In the genomic region with DNA sequence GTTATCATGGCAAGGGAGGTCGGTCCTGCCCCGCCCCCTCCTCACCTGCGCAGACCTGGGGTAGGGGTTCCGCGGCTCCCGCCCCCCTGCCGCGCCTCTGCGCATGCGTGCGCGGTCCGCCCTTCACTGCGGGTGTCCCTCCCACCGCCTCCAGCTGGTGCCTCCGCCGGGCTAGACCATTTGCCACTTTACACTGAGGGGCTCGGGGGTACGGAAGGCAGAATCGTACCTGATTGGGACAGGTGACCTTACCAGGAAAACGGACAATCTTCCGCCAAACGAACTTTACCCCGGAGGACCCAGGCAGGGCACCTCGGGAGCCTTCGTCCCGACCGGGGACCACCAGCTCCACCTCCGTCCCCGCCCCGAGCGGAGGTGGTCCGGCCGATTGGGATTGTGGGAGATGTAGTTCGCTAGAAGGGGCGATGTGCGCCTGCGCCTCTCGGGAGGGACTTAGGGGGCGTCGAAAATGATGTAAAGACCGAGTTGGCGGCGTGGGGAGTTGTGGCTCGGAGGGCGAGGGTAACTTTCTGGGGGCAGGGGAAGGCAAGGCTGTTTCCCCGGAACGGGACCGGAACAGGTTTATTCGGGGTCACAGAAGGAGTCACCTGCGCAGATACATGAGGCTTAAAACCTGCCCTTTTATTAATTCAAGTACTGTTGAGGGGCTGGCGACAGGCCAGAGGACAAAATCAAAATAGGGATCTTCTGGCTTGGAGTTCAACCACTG, we compare ENCODE assay signal across 8 cellular contexts. TPM values are rescaled to one million over a fixed set of nuclear protein-coding genes. Genes with fewer than 3 reads are reported as not detected.
DNase-seq lines count a peak whose midpoint lies in the region; ATAC-seq, FAIRE-seq and TF ChIP-seq lines count a peak whose summit lies in the region.

DNAJC28 (minus strand) TSS at position 344 of the 730 bp plus-strand sequence. CDS start 2,323 bp downstream, outside the sequence.

- no peaks in the 10 kb centered on the region for H4K20me1 ChIP-seq in smooth muscle cell (ENCODE audit: low read depth)

- DNase-seq in ACHN (peak; percentile 90), NCI-H2196 (lab: John Stamatoyannopoulos, UW; ENCODE audit: unreplicated experiment) (peak; percentile 93), WERI-Rb-1 (peak; percentile 98), bronchial epithelial cell (ENCODE audit: low read depth) (peak; percentile 77), iPS-NIHi11 (ENCODE audit: low spot score) (peak; percentile 92), smooth muscle cell (lab: John Stamatoyannopoulos, UW; ENCODE audit: unreplicated experiment) (peak; percentile 91)

- no peak for FAIRE-seq in bronchial epithelial cell (lab: Jason Lieb, UNC)

- ATAC-seq in GM18868 (IDR thresholded peaks at IDR 0.05; ENCODE audit: unreplicated experiment) = peak; percentile 98
- peak; percentile 96 for ATAC-seq in HG03103 (IDR thresholded peaks at IDR 0.05; ENCODE audit: low read depth, unreplicated experiment)

- H3K9me3 ChIP-seq in WERI-Rb-1 (ENCODE audit: severe bottlenecking) (peaks cover 3% of the 10 kb centered on the region), smooth muscle cell (replicated peaks; ENCODE audit: low read depth) (no peaks in the 10 kb centered on the region)

- H3K4me1 ChIP-seq in smooth muscle cell (ENCODE audit: low read depth) = peaks cover 5% of the 10 kb centered on the region

- no peaks in the 10 kb centered on the region for H3K79me2 ChIP-seq in smooth muscle cell (ENCODE audit: low read depth)

- no peaks in the 10 kb centered on the region for H3F3A ChIP-seq in smooth muscle cell (ENCODE audit: low read depth)

- TF ChIP-seq CTCF in WERI-Rb-1 (IDR thresholded peaks at IDR 0.05; ENCODE audit: low read depth, low read length) (no peak), bronchial epithelial cell (IDR thresholded peaks at IDR 0.05; ENCODE audit: insufficient read depth, low read length, severe bottlenecking) (no peak), smooth muscle cell (IDR thresholded peaks at IDR 0.05; ENCODE audit: borderline replicate concordance, insufficient read depth, poor library complexity, severe bottlenecking) (no peak)

- H3K9ac ChIP-seq in smooth muscle cell (ENCODE audit: low read depth) = peak within 1 kb of the TSS; percentile 79

- H3K4me2 ChIP-seq in smooth muscle cell = peak within 1 kb of the TSS; percentile 98

- in situ Hi-C loops in ACHN (cut with HindIII; ENCODE audit: low pct_ligation_motif_present, low pct_unique_long_range_greater_than_20kb, low sequenced_read_pairs) = no loop called here

- H3K36me3 ChIP-seq in WERI-Rb-1 = no peaks in the 10 kb centered on the region
- H3K36me3 ChIP-seq in bronchial epithelial cell (ENCODE audit: control insufficient read depth, insufficient read depth, low read length) = no peaks in the 10 kb centered on the region
- no peaks in the 10 kb centered on the region for H3K36me3 ChIP-seq in smooth muscle cell (ENCODE audit: low read depth)

- H3K27me3 ChIP-seq in WERI-Rb-1 (ENCODE audit: insufficient read depth, low read depth, severe bottlenecking) (no peaks in the 10 kb centered on the region), bronchial epithelial cell (ENCODE audit: control insufficient read depth, insufficient read depth, low read length) (no peaks in the 10 kb centered on the region), smooth muscle cell (ENCODE audit: low read depth) (no peaks in the 10 kb centered on the region)

- H2AFZ ChIP-seq in smooth muscle cell (ENCODE audit: low read depth) = peak within 1 kb of the TSS; percentile 99

- H3K4me3 ChIP-seq in WERI-Rb-1 (ENCODE audit: low read depth, low read length) (peak within 1 kb of the TSS; percentile 81), bronchial epithelial cell (ENCODE audit: low read depth, low read length) (peak within 1 kb of the TSS; percentile 93), smooth muscle cell (peak within 1 kb of the TSS; percentile 94)

- H3K27ac ChIP-seq in WERI-Rb-1 (peak within 1 kb of the TSS; percentile 85), smooth muscle cell (ENCODE audit: low read depth) (no peak within 1 kb of the TSS)

- 1% methylated on average over 42 of the region's 52 CpGs for WGBS in smooth muscle cell (ENCODE audit: low lambda C conversion rate)

RNA-seq across cellular contexts. Expression of gene DNAJC28, which starts in this region (rescaled TPM):
- 1.0 and 1.3 TPM in 2 replicates for total RNA-seq in bronchial epithelial cell
- total RNA-seq in smooth muscle cell = 0.85 and 3.7 TPM in 2 replicates
- polyA plus RNA-seq in smooth muscle cell = 0.69 and 1.3 TPM in 2 replicates
